ENCODE assay signal across 9 cellular contexts in the genomic region with DNA sequence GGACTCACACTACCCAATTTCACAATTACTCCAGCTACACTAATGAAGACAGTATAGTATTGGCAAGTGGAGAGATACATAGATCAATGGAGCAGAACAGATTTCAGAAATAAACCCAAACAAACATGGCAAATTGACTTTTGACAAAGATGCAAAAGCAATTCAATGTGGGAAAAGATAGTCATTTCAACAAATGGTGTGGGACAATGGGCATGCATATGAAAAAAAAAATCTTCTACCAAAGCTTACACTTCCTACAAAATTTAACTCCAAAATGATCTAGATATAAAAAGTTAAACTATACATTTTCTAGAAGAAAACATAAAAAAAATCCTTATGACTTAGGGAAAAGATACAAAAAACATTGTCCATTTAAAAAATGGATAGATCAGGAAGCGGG. TPM values are rescaled to one million over a fixed set of nuclear protein-coding genes. Genes with fewer than 3 reads are reported as not detected.
"Had no signal": no experiment of that assay in that cellular context is flagged by ENCODE, and none has a peak within 500 bp of the region (broad histone marks: within the 10 kb centered on the region; RNA-seq: fewer than 3 reads in every experiment).

No MANE protein-coding gene starts in this region.

- DNase-seq: GDM1, GF-D8 had no signal

- H3K4me3 ChIP-seq: GM12878 had no signal

- FAIRE-seq: G401.6, GM12878, GM12891, GM12892, GM18507, GM19239 had no signal

- ATAC-seq: GM12878 had no signal

RNA-seq across cellular contexts. Expression of a gene that starts 2.7 kb away (rescaled TPM):
- total RNA-seq: G401, GM12878 had no signal
- polyA plus RNA-seq: GM12878 had no signal

RNA-seq across cellular contexts. Expression of a gene that starts 20.7 kb away (rescaled TPM):
- total RNA-seq: G401, GM12878 had no signal
